Comparison of ENCODE assay signal across 2 cellular contexts in genomic region chr17:64174686-64175456, GRCh38.
TF ChIP-seq lines count a peak whose summit lies in the region.

No MANE protein-coding gene starts in this region.

TF ChIP-seq in SK-N-SH, 30 proteins besides CTCF, POLR2A, EP300 and RAD21 (continued from another document):
- TF ChIP-seq ZBTB33 (IDR thresholded peaks at IDR 0.05; ENCODE audit: borderline replicate concordance, low read depth) (no peak), YY1 (IDR thresholded peaks at IDR 0.05; ENCODE audit: low read depth) (no peak), MXI1 (IDR thresholded peaks at IDR 0.05; ENCODE audit: low read depth, low read length) (no peak), SMC3 (IDR thresholded peaks at IDR 0.05; ENCODE audit: low read depth, low read length) (no peak), FOSL2 (IDR thresholded peaks at IDR 0.05; ENCODE audit: borderline replicate concordance, low read depth) (peak; percentile 28; the same call in 1 of the 2 replicates), MAX (IDR thresholded peaks at IDR 0.05; ENCODE audit: low read depth) (peak; percentile 64; the same call in 1 of the 2 replicates), RXRA (IDR thresholded peaks at IDR 0.05; ENCODE audit: borderline replicate concordance, low read depth) (no peak), EZH2phosphoT487 (IDR thresholded peaks at IDR 0.05; ENCODE audit: borderline replicate concordance, low read depth) (no peak), CHD2 (IDR thresholded peaks at IDR 0.05; ENCODE audit: low read length, partially characterized antibody) (no peak), FOXM1 (IDR thresholded peaks at IDR 0.05; ENCODE audit: low read depth) (no peak), PBX3 (IDR thresholded peaks at IDR 0.05) (no peak), NRF1 (IDR thresholded peaks at IDR 0.05; ENCODE audit: low read depth, low read length) (no peak), TAF1 (IDR thresholded peaks at IDR 0.05; ENCODE audit: borderline replicate concordance, low read depth, low read length) (no peak), JUND (IDR thresholded peaks at IDR 0.05) (0 out of 2 replicates have a peak, but pooled peaks have one; percentile 8), IRF3 (IDR thresholded peaks at IDR 0.05; ENCODE audit: low read depth, low read length) (no peak), USF2 (IDR thresholded peaks at IDR 0.05; ENCODE audit: borderline replicate concordance, low read depth, low read length) (no peak)
TF ChIP-seq in SK-N-SH: peak in this region for 4.

TF ChIP-seq in SK-N-SH treated with all-trans-retinoic acid at 6 μM for 48 hours, 23 proteins besides CTCF, POLR2A, EP300 and RAD21 (continued from another document):
- no peak for TF ChIP-seq CREB5 (CRISPR knock-in tag; IDR thresholded peaks at IDR 0.05; ENCODE audit: low read depth)
- TF ChIP-seq CSDC2 (CRISPR knock-in tag; IDR thresholded peaks at IDR 0.05), result no peak
- no peak for TF ChIP-seq RARB (CRISPR knock-in tag; IDR thresholded peaks at IDR 0.05)
- TF ChIP-seq ISL1 (CRISPR knock-in tag; IDR thresholded peaks at IDR 0.05), result no peak
- no peak for TF ChIP-seq BACH2 (CRISPR knock-in tag; IDR thresholded peaks at IDR 0.05; ENCODE audit: borderline replicate concordance)
- TF ChIP-seq TCF4 (CRISPR knock-in tag; IDR thresholded peaks at IDR 0.05; ENCODE audit: borderline replicate concordance), result no peak
- TF ChIP-seq ZFP30 (CRISPR knock-in tag; IDR thresholded peaks at IDR 0.05), result no peak
- no peak for TF ChIP-seq PATZ1 (CRISPR knock-in tag; IDR thresholded peaks at IDR 0.05; ENCODE audit: borderline replicate concordance)
- TF ChIP-seq SNAI2 (CRISPR knock-in tag; IDR thresholded peaks at IDR 0.05), result no peak
- no peak for TF ChIP-seq ARNTL (CRISPR knock-in tag; IDR thresholded peaks at IDR 0.05; ENCODE audit: borderline replicate concordance, low read depth)
- TF ChIP-seq ESRRG (CRISPR knock-in tag; IDR thresholded peaks at IDR 0.05), result no peak
- no peak for TF ChIP-seq CSRNP3 (CRISPR knock-in tag; IDR thresholded peaks at IDR 0.05)
- no peak for TF ChIP-seq POU6F1 (CRISPR knock-in tag; IDR thresholded peaks at IDR 0.05; ENCODE audit: borderline replicate concordance, low read depth)
TF ChIP-seq in SK-N-SH treated with all-trans-retinoic acid at 6 μM for 48 hours: peak in this region for 0.
